17 cellular contexts compared by ENCODE assay signal in the genomic region with DNA sequence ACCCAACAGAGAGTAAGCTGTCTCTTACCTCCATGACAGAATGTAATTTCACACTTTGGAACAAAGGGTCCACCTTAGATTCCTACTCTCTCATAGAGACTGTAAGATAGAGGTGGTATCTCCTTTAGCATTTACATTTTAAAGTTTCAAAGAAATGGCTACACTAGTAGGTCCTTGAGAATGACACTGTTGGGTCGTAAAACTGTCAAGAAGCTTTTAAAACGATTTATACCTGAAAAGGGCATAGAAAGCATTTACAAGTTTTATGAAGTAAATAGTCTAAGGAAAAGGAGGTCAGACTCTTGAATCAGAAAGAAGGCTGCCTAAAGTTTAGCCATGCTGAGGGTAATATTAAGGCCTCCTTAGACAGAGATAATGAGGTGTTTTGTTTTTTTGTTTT.
DNase-seq lines count a peak whose midpoint lies in the region; ATAC-seq and TF ChIP-seq lines count a peak whose summit lies in the region.
"Had no signal": no experiment of that assay in that cellular context is flagged by ENCODE, and none has a peak within 500 bp of the region (broad histone marks: within the 10 kb centered on the region; RNA-seq: fewer than 3 reads in every experiment).

No MANE protein-coding gene starts in this region.

- H3K36me3 Mint-ChIP-seq in neural progenitor cell, result no peaks in the 10 kb centered on the region
- no peaks in the 10 kb centered on the region for H3K36me3 Mint-ChIP-seq in activated CD8-positive, alpha-beta memory T cell treated with anti-CD3 and anti-CD28 coated beads, Interleukin-2, amount 10 ng/mL, durations not matched to agents 7 days and 5 days
- H3K36me3 Mint-ChIP-seq: CD8-positive, alpha-beta T cell had no signal

- no peaks in the 10 kb centered on the region for H3K27me3 ChIP-seq in Loucy (ENCODE audit: insufficient read depth, low read length, poor library complexity, severe bottlenecking)
- H3K27me3 ChIP-seq in OCI-LY3 (ENCODE audit: low read depth, low read length), result no peaks in the 10 kb centered on the region
- H3K27me3 ChIP-seq in neural progenitor cell, result no peaks in the 10 kb centered on the region
- H3K27me3 ChIP-seq in left ventricle myocardium inferior (ENCODE audit: low read depth), result no peaks in the 10 kb centered on the region
- H3K27me3 ChIP-seq: BLaER1 treated with 17β-estradiol and CSF1 and Interleukin-3, amounts not matched to agents 10 nM and 100 nM had no signal

- H3K4me1 ChIP-seq in Loucy (ENCODE audit: insufficient read depth, low read length, poor library complexity, severe bottlenecking), result peaks cover 6% of the 10 kb centered on the region
- peaks cover 4% of the 10 kb centered on the region for H3K4me1 ChIP-seq in OCI-LY3 (ENCODE audit: low read length)
- H3K4me1 ChIP-seq in neural progenitor cell, result no peaks in the 10 kb centered on the region
- H3K4me1 ChIP-seq in left ventricle myocardium inferior, result no peaks in the 10 kb centered on the region
- H3K4me1 ChIP-seq: BLaER1 treated with 17β-estradiol and CSF1 and Interleukin-3, amounts not matched to agents 10 nM and 100 nM had no signal

- no peak overlapping the region for H3K4me2 ChIP-seq in Loucy (ENCODE audit: low read depth, low read length, poor library complexity, severe bottlenecking)
- no peak overlapping the region for H3K4me2 ChIP-seq in OCI-LY3 (ENCODE audit: low read length)
- no peak overlapping the region for H3K4me2 ChIP-seq in neural progenitor cell
- H3K4me2 ChIP-seq: BLaER1 treated with 17β-estradiol and CSF1 and Interleukin-3, amounts not matched to agents 10 nM and 100 nM; GM23338 had no signal

- no peak overlapping the region for H3K27ac Mint-ChIP-seq in neural progenitor cell
- H3K27ac Mint-ChIP-seq in activated CD8-positive, alpha-beta memory T cell treated with anti-CD3 and anti-CD28 coated beads, Interleukin-2, amount 10 ng/mL, durations not matched to agents 7 days and 5 days, result no peak overlapping the region
- H3K27ac Mint-ChIP-seq: B cell; CD8-positive, alpha-beta T cell; GM23338 had no signal

- H2AFZ ChIP-seq in Loucy (ENCODE audit: low read length), result peak overlapping the region; percentile 16; the same call in 1 of the 2 replicates
- peak overlapping the region; percentile 41; the same call in 1 of the 2 replicates for H2AFZ ChIP-seq in OCI-LY3 (ENCODE audit: low read depth, low read length)
- peak overlapping the region; percentile 17 for H2AFZ ChIP-seq in neural progenitor cell (replicated peaks)
- H2AFZ ChIP-seq: GM23338 had no signal

- no peaks in the 10 kb centered on the region; the same call in 1 of the 2 replicates for H3K9me2 ChIP-seq in Loucy (replicated peaks; ENCODE audit: low read depth, low read length)

- no peak for ATAC-seq in activated CD8-positive, alpha-beta memory T cell treated with anti-CD3 and anti-CD28 coated beads, Interleukin-2, amount 10 ng/mL, durations not matched to agents 7 days and 5 days
- ATAC-seq: CD8-positive, alpha-beta T cell; GM23338; HCT116; HepG2 had no signal

- H3K9me3 ChIP-seq in Loucy (ENCODE audit: insufficient read depth, low read depth, low read length) (no peaks in the 10 kb centered on the region), OCI-LY3 (ENCODE audit: insufficient read depth, low read length) (no peaks in the 10 kb centered on the region), neural progenitor cell (ENCODE audit: low read depth) (peaks cover 3% of the 10 kb centered on the region), left ventricle myocardium inferior (replicated peaks) (no peaks in the 10 kb centered on the region)
- H3K9me3 ChIP-seq: BLaER1 treated with 17β-estradiol and CSF1 and Interleukin-3, amounts not matched to agents 10 nM and 100 nM had no signal

- H4K20me1 ChIP-seq in Loucy (ENCODE audit: insufficient read depth, low read length, poor library complexity, severe bottlenecking) (no peaks in the 10 kb centered on the region), OCI-LY3 (ENCODE audit: insufficient read depth, low read length) (no peaks in the 10 kb centered on the region), neural progenitor cell (ENCODE audit: low read depth) (no peaks in the 10 kb centered on the region)
- H4K20me1 ChIP-seq: BLaER1 treated with 17β-estradiol and CSF1 and Interleukin-3, amounts not matched to agents 10 nM and 100 nM had no signal

- H3K27ac ChIP-seq in 22Rv1, result 0 out of 2 replicates have a peak overlapping the region, but pooled peaks have one; percentile 1
- no peak overlapping the region for H3K27ac ChIP-seq in OCI-LY3 (ENCODE audit: low read length)
- no peak overlapping the region for H3K27ac ChIP-seq in neural progenitor cell
- no peak overlapping the region for H3K27ac ChIP-seq in left ventricle myocardium inferior (replicated peaks)
- H3K27ac ChIP-seq: BLaER1 treated with 17β-estradiol and CSF1 and Interleukin-3, amounts not matched to agents 10 nM and 100 nM had no signal

- no peaks in the 10 kb centered on the region for H3K9me3 Mint-ChIP-seq in neural progenitor cell
- H3K9me3 Mint-ChIP-seq in activated CD8-positive, alpha-beta memory T cell treated with anti-CD3 and anti-CD28 coated beads, Interleukin-2, amount 10 ng/mL, durations not matched to agents 7 days and 5 days (ENCODE audit: low read depth), result peaks cover 2% of the 10 kb centered on the region
- H3K9me3 Mint-ChIP-seq: GM23338 had no signal

- TF ChIP-seq CTCF in 22Rv1 (IDR thresholded peaks at IDR 0.05) (no peak), Loucy (conservative IDR thresholded peaks at IDR 0.05; ENCODE audit: low read length) (no peak), OCI-LY3 (IDR thresholded peaks at IDR 0.05; ENCODE audit: low read depth, low read length) (no peak), neural progenitor cell (IDR thresholded peaks at IDR 0.05) (no peak), left ventricle myocardium inferior (IDR thresholded peaks at IDR 0.05; ENCODE audit: borderline replicate concordance) (no peak)

- H3K36me3 ChIP-seq in Loucy (ENCODE audit: insufficient read depth, low read length), result no peaks in the 10 kb centered on the region
- no peaks in the 10 kb centered on the region for H3K36me3 ChIP-seq in OCI-LY3 (replicated peaks; ENCODE audit: low read depth, low read length)
- H3K36me3 ChIP-seq in neural progenitor cell, result no peaks in the 10 kb centered on the region
- no peaks in the 10 kb centered on the region for H3K36me3 ChIP-seq in left ventricle myocardium inferior
- H3K36me3 ChIP-seq: BLaER1 treated with 17β-estradiol and CSF1 and Interleukin-3, amounts not matched to agents 10 nM and 100 nM had no signal

- H3K9ac ChIP-seq in Loucy (ENCODE audit: low read depth, low read length, poor library complexity, severe bottlenecking), result no peak overlapping the region
- no peak overlapping the region for H3K9ac ChIP-seq in OCI-LY3 (ENCODE audit: low read length)
- no peak overlapping the region for H3K9ac ChIP-seq in neural progenitor cell
- H3K9ac ChIP-seq: BLaER1 treated with 17β-estradiol and CSF1 and Interleukin-3, amounts not matched to agents 10 nM and 100 nM had no signal

- no peak overlapping the region for H3K4me3 Mint-ChIP-seq in neural progenitor cell
- H3K4me3 Mint-ChIP-seq in activated CD8-positive, alpha-beta memory T cell treated with anti-CD3 and anti-CD28 coated beads, Interleukin-2, amount 10 ng/mL, durations not matched to agents 7 days and 5 days, result no peak overlapping the region
- H3K4me3 Mint-ChIP-seq: B cell; CD8-positive, alpha-beta T cell; GM23338 had no signal

- H3K27me3 Mint-ChIP-seq in neural progenitor cell (ENCODE audit: insufficient read depth, low read depth), result no peaks in the 10 kb centered on the region
- H3K27me3 Mint-ChIP-seq in activated CD8-positive, alpha-beta memory T cell treated with anti-CD3 and anti-CD28 coated beads, Interleukin-2, amount 10 ng/mL, durations not matched to agents 7 days and 5 days, result no peaks in the 10 kb centered on the region
- H3K27me3 Mint-ChIP-seq: B cell had no signal

- CTCF ChIA-PET in activated CD8-positive, alpha-beta memory T cell treated with anti-CD3 and anti-CD28 coated beads, Interleukin-2, amount 10 ng/mL, durations not matched to agents 7 days and 5 days (lab: Charles Lee), result no interaction called here

- H3F3A ChIP-seq in Loucy (ENCODE audit: low read depth), result no peaks in the 10 kb centered on the region
- peaks cover 29% of the 10 kb centered on the region for H3F3A ChIP-seq in neural progenitor cell (ENCODE audit: low read depth)

- intact Hi-C loops in left ventricle myocardium inferior (cut with micrococcal nuclease), result no loop called here

- no peak overlapping the region for H3K4me3 ChIP-seq in Loucy (ENCODE audit: low read length, poor library complexity, severe bottlenecking)
- H3K4me3 ChIP-seq in OCI-LY3 (ENCODE audit: low read length), result no peak overlapping the region
- H3K4me3 ChIP-seq in neural progenitor cell, result no peak overlapping the region
- H3K4me3 ChIP-seq in left ventricle myocardium inferior, result no peak overlapping the region
- H3K4me3 ChIP-seq: BLaER1 treated with 17β-estradiol and CSF1 and Interleukin-3, amounts not matched to agents 10 nM and 100 nM; GM23338 had no signal

- H3K79me2 ChIP-seq in Loucy (ENCODE audit: insufficient read depth, low read length) (no peaks in the 10 kb centered on the region), OCI-LY3 (ENCODE audit: low read length) (no peaks in the 10 kb centered on the region), neural progenitor cell (ENCODE audit: low read depth) (no peaks in the 10 kb centered on the region)

- no peaks in the 10 kb centered on the region for H3K4me1 Mint-ChIP-seq in neural progenitor cell
- no peaks in the 10 kb centered on the region for H3K4me1 Mint-ChIP-seq in activated CD8-positive, alpha-beta memory T cell treated with anti-CD3 and anti-CD28 coated beads, Interleukin-2, amount 10 ng/mL, durations not matched to agents 7 days and 5 days
- H3K4me1 Mint-ChIP-seq: B cell had no signal

- DNase-seq in neural progenitor cell (ENCODE audit: low spot score) (no peak), NCI-H1105 treated with DMSO at 0.1 percent for 48 hours (lab: John Stamatoyannopoulos, UW) (no peak), left ventricle myocardium inferior (no peak)
- no peak for DNase-seq in activated CD8-positive, alpha-beta memory T cell treated with anti-CD3 and anti-CD28 coated beads, Interleukin-2, amount 10 ng/mL, durations not matched to agents 7 days and 5 days
- DNase-seq: Calu3; CD8-positive, alpha-beta T cell; DMS79 treated with DMSO at 0.1 percent for 48 hours; GF-D8; H7 had no signal
